1 cellular context compared by ENCODE assay signal in genomic region chr14:78316058-78316457, GRCh38.
TF ChIP-seq lines count a peak whose summit lies in the region.

No MANE protein-coding gene starts in this region.

TF ChIP-seq in HepG2, 621 proteins besides CTCF, POLR2A, EP300 and RAD21 (continued from another document):
- TF ChIP-seq HMGXB3 (CRISPR knock-in tag; IDR thresholded peaks at IDR 0.05; ENCODE audit: borderline replicate concordance) (no peak), KDM3A (CRISPR knock-in tag; IDR thresholded peaks at IDR 0.05; ENCODE audit: low read depth) (no peak), HOXA9 (CRISPR knock-in tag; IDR thresholded peaks at IDR 0.05; ENCODE audit: borderline replicate concordance) (no peak), HOXD1 (CRISPR knock-in tag; IDR thresholded peaks at IDR 0.05) (no peak), BCL6 (CRISPR knock-in tag; IDR thresholded peaks at IDR 0.05) (no peak), PPARG (CRISPR knock-in tag; conservative IDR thresholded peaks at IDR 0.05) (no peak), ZSCAN21 (CRISPR knock-in tag; IDR thresholded peaks at IDR 0.05; ENCODE audit: borderline replicate concordance) (no peak), ZNF891 (CRISPR knock-in tag; IDR thresholded peaks at IDR 0.05) (no peak)
